ENCODE assay signal across 1 cellular context in genomic region chr21:42463861-42464515, GRCh38.
A peak's percentile ranks its signal among the peaks of the same experiment; 100 is the strongest.
TF ChIP-seq lines count a peak whose summit lies in the region.

No MANE protein-coding gene starts in this region.

TF ChIP-seq in K562, 482 proteins besides CTCF, POLR2A, EP300 and RAD21 (continued from another document and continues in another):
- TF ChIP-seq SNRNP70 (optimal IDR thresholded peaks at IDR 0.05; ENCODE audit: low read depth, low read length) = no peak
- no peak for TF ChIP-seq BRD4 (IDR thresholded peaks at IDR 0.05)
- TF ChIP-seq SAFB2 (IDR thresholded peaks at IDR 0.05; ENCODE audit: borderline replicate concordance, low read depth, low read length, severe bottlenecking) = no peak
- TF ChIP-seq, protein P1, sequence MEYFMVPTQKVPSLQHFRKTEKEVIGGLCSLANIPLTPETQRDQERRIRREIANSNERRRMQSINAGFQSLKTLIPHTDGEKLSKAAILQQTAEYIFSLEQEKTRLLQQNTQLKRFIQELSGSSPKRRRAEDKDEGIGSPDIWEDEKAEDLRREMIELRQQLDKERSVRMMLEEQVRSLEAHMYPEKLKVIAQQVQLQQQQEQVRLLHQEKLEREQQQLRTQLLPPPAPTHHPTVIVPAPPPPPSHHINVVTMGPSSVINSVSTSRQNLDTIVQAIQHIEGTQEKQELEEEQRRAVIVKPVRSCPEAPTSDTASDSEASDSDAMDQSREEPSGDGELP (CRISPR knock-in tag; IDR thresholded peaks at IDR 0.05; ENCODE audit: borderline replicate concordance) = no peak
- TF ChIP-seq SMARCC2 (IDR thresholded peaks at IDR 0.05; ENCODE audit: low read depth) = no peak
- TF ChIP-seq KLF6 (CRISPR knock-in tag; IDR thresholded peaks at IDR 0.05; ENCODE audit: borderline replicate concordance) = no peak
- TF ChIP-seq, protein P2, sequence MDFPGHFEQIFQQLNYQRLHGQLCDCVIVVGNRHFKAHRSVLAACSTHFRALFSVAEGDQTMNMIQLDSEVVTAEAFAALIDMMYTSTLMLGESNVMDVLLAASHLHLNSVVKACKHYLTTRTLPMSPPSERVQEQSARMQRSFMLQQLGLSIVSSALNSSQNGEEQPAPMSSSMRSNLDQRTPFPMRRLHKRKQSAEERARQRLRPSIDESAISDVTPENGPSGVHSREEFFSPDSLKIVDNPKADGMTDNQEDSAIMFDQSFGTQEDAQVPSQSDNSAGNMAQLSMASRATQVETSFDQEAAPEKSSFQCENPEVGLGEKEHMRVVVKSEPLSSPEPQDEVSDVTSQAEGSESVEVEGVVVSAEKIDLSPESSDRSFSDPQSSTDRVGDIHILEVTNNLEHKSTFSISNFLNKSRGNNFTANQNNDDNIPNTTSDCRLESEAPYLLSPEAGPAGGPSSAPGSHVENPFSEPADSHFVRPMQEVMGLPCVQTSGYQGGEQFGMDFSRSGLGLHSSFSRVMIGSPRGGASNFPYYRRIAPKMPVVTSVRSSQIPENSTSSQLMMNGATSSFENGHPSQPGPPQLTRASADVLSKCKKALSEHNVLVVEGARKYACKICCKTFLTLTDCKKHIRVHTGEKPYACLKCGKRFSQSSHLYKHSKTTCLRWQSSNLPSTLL (IDR thresholded peaks at IDR 0.05) = no peak
- TF ChIP-seq ELF4 (CRISPR knock-in tag; IDR thresholded peaks at IDR 0.05) = peak; percentile 80
- no peak for TF ChIP-seq ZNF23 (CRISPR knock-in tag; IDR thresholded peaks at IDR 0.05)
- TF ChIP-seq, protein P3, sequence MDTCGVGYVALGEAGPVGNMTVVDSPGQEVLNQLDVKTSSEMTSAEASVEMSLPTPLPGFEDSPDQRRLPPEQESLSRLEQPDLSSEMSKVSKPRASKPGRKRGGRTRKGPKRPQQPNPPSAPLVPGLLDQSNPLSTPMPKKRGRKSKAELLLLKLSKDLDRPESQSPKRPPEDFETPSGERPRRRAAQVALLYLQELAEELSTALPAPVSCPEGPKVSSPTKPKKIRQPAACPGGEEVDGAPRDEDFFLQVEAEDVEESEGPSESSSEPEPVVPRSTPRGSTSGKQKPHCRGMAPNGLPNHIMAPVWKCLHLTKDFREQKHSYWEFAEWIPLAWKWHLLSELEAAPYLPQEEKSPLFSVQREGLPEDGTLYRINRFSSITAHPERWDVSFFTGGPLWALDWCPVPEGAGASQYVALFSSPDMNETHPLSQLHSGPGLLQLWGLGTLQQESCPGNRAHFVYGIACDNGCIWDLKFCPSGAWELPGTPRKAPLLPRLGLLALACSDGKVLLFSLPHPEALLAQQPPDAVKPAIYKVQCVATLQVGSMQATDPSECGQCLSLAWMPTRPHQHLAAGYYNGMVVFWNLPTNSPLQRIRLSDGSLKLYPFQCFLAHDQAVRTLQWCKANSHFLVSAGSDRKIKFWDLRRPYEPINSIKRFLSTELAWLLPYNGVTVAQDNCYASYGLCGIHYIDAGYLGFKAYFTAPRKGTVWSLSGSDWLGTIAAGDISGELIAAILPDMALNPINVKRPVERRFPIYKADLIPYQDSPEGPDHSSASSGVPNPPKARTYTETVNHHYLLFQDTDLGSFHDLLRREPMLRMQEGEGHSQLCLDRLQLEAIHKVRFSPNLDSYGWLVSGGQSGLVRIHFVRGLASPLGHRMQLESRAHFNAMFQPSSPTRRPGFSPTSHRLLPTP (IDR thresholded peaks at IDR 0.05; ENCODE audit: borderline replicate concordance, extremely low read depth, insufficient read length) = no peak
- peak; percentile 71 for TF ChIP-seq FOS (IDR thresholded peaks at IDR 0.05; ENCODE audit: extremely low read depth, insufficient read length)
- TF ChIP-seq ZNF354B (CRISPR knock-in tag; IDR thresholded peaks at IDR 0.05) = no peak
- peak; percentile 88 for TF ChIP-seq RBM25 (IDR thresholded peaks at IDR 0.05; ENCODE audit: low read depth, low read length, severe bottlenecking)
- TF ChIP-seq ZFP30 (CRISPR knock-in tag; IDR thresholded peaks at IDR 0.05; ENCODE audit: borderline replicate concordance) = no peak
- no peak for TF ChIP-seq SMAD2 (IDR thresholded peaks at IDR 0.05; ENCODE audit: low read depth, low read length)
- TF ChIP-seq L3MBTL2 (IDR thresholded peaks at IDR 0.05) = peak; percentile 78
- TF ChIP-seq ZNF780A (CRISPR knock-in tag; IDR thresholded peaks at IDR 0.05) = no peak
- TF ChIP-seq HMG20A (CRISPR knock-in tag; conservative IDR thresholded peaks at IDR 0.05) = no peak
- peak; percentile 93 for TF ChIP-seq PBX2 (CRISPR knock-in tag; IDR thresholded peaks at IDR 0.05; ENCODE audit: low read depth)
- TF ChIP-seq PBX2 (tag; conservative IDR thresholded peaks at IDR 0.05; ENCODE audit: low read depth) = peak; percentile 96
- no peak for TF ChIP-seq PRDM10 (IDR thresholded peaks at IDR 0.05; ENCODE audit: partially characterized antibody)
- peak; percentile 51 for TF ChIP-seq SP2 (IDR thresholded peaks at IDR 0.05; ENCODE audit: extremely low read depth, low read depth, low read length, poor library complexity, severe bottlenecking)
- no peak for TF ChIP-seq THRAP3 (IDR thresholded peaks at IDR 0.05; ENCODE audit: borderline replicate concordance)
- no peak for TF ChIP-seq KLF13 (tag; IDR thresholded peaks at IDR 0.05; ENCODE audit: borderline replicate concordance, low read depth)
- TF ChIP-seq, protein P4, sequence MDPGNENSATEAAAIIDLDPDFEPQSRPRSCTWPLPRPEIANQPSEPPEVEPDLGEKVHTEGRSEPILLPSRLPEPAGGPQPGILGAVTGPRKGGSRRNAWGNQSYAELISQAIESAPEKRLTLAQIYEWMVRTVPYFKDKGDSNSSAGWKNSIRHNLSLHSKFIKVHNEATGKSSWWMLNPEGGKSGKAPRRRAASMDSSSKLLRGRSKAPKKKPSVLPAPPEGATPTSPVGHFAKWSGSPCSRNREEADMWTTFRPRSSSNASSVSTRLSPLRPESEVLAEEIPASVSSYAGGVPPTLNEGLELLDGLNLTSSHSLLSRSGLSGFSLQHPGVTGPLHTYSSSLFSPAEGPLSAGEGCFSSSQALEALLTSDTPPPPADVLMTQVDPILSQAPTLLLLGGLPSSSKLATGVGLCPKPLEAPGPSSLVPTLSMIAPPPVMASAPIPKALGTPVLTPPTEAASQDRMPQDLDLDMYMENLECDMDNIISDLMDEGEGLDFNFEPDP (CRISPR knock-in tag; IDR thresholded peaks at IDR 0.05) = no peak
- no peak for TF ChIP-seq ZNF76 (CRISPR knock-in tag; IDR thresholded peaks at IDR 0.05; ENCODE audit: borderline replicate concordance)
- TF ChIP-seq CEBPB (tag; IDR thresholded peaks at IDR 0.05) = no peak
- TF ChIP-seq MTA1 (IDR thresholded peaks at IDR 0.05; ENCODE audit: borderline replicate concordance) = no peak
- TF ChIP-seq, protein P5, sequence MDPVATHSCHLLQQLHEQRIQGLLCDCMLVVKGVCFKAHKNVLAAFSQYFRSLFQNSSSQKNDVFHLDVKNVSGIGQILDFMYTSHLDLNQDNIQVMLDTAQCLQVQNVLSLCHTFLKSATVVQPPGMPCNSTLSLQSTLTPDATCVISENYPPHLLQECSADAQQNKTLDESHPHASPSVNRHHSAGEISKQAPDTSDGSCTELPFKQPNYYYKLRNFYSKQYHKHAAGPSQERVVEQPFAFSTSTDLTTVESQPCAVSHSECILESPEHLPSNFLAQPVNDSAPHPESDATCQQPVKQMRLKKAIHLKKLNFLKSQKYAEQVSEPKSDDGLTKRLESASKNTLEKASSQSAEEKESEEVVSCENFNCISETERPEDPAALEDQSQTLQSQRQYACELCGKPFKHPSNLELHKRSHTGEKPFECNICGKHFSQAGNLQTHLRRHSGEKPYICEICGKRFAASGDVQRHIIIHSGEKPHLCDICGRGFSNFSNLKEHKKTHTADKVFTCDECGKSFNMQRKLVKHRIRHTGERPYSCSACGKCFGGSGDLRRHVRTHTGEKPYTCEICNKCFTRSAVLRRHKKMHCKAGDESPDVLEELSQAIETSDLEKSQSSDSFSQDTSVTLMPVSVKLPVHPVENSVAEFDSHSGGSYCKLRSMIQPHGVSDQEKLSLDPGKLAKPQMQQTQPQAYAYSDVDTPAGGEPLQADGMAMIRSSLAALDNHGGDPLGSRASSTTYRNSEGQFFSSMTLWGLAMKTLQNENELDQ (CRISPR knock-in tag; IDR thresholded peaks at IDR 0.05; ENCODE audit: borderline replicate concordance) = no peak
- TF ChIP-seq, protein P6, sequence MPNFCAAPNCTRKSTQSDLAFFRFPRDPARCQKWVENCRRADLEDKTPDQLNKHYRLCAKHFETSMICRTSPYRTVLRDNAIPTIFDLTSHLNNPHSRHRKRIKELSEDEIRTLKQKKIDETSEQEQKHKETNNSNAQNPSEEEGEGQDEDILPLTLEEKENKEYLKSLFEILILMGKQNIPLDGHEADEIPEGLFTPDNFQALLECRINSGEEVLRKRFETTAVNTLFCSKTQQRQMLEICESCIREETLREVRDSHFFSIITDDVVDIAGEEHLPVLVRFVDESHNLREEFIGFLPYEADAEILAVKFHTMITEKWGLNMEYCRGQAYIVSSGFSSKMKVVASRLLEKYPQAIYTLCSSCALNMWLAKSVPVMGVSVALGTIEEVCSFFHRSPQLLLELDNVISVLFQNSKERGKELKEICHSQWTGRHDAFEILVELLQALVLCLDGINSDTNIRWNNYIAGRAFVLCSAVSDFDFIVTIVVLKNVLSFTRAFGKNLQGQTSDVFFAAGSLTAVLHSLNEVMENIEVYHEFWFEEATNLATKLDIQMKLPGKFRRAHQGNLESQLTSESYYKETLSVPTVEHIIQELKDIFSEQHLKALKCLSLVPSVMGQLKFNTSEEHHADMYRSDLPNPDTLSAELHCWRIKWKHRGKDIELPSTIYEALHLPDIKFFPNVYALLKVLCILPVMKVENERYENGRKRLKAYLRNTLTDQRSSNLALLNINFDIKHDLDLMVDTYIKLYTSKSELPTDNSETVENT (CRISPR knock-in tag; IDR thresholded peaks at IDR 0.05) = no peak
- no peak for TF ChIP-seq BHLHE40 (IDR thresholded peaks at IDR 0.05; ENCODE audit: low read length)
- peak; percentile 57 to 60 for TF ChIP-seq E2F6 (IDR thresholded peaks at IDR 0.05; ENCODE audit: borderline replicate concordance in 1 of 2, extremely low read depth in 1 of 2, insufficient read depth in 1 of 2, insufficient read length in 1 of 2, low read depth in 1 of 2, low read length in 1 of 2, poor library complexity in 1 of 2, severe bottlenecking in 1 of 2)
- no peak for TF ChIP-seq OTX1 (CRISPR knock-in tag; IDR thresholded peaks at IDR 0.05)
- TF ChIP-seq, protein P7, sequence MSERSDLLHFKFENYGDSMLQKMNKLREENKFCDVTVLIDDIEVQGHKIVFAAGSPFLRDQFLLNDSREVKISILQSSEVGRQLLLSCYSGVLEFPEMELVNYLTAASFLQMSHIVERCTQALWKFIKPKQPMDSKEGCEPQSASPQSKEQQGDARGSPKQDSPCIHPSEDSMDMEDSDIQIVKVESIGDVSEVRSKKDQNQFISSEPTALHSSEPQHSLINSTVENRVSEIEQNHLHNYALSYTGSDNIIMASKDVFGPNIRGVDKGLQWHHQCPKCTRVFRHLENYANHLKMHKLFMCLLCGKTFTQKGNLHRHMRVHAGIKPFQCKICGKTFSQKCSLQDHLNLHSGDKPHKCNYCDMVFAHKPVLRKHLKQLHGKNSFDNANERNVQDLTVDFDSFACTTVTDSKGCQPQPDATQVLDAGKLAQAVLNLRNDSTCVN (CRISPR knock-in tag; IDR thresholded peaks at IDR 0.05) = 0 out of 2 replicates have a peak, but pooled peaks have one; percentile 30
- TF ChIP-seq ZNF707 (CRISPR knock-in tag; conservative IDR thresholded peaks at IDR 0.05) = no peak
- TF ChIP-seq ELF2 (CRISPR knock-in tag; IDR thresholded peaks at IDR 0.05) = no peak
- no peak for TF ChIP-seq HNRNPL (IDR thresholded peaks at IDR 0.05; ENCODE audit: low read depth, low read length)
